Comparison of ENCODE assay signal across 1 cellular context in genomic region chr15:74768771-74769342, GRCh38.
TF ChIP-seq lines count a peak whose summit lies in the region.

No MANE protein-coding gene starts in this region.

TF ChIP-seq in GM23338, 12 proteins besides CTCF, POLR2A, EP300 and RAD21 (continued from another document):
- TF ChIP-seq CREB1 (CRISPR knock-in tag; IDR thresholded peaks at IDR 0.05; ENCODE audit: low read depth): peak; percentile 70
